Comparison of ENCODE assay signal across 8 cellular contexts in genomic region chr11:96340555-96340885, GRCh38. TPM values are rescaled to one million over a fixed set of nuclear protein-coding genes. Genes with fewer than 3 reads are reported as not detected.
A peak's percentile ranks its signal among the peaks of the same experiment; 100 is the strongest.
DNase-seq lines count a peak whose midpoint lies in the region; ATAC-seq, FAIRE-seq and TF ChIP-seq lines count a peak whose summit lies in the region.

No MANE protein-coding gene starts in this region.

- H3K18ac ChIP-seq in H1 (ENCODE audit: extremely low read depth, low read length): no peak overlapping the region

- H3K27ac Mint-ChIP-seq in nephron progenitor cell: no peak overlapping the region

- H3K36me3 ChIP-seq in ACC112 (ENCODE audit: insufficient read depth, low read length) (peaks cover 4% of the 10 kb centered on the region), PC-3 (ENCODE audit: low read depth, low read length) (peaks cover under 1% of the 10 kb centered on the region; the same call in 1 of the 2 replicates), H1 (ENCODE audit: control insufficient read depth in 2 of 4, insufficient read depth in 4 of 4, low read length in 3 of 4) (no peaks in the 10 kb centered on the region)

- no peak overlapping the region for H2AK5ac ChIP-seq in H1 (ENCODE audit: low read depth, low read length)

- peaks cover 75% of the 10 kb centered on the region for H3K79me2 ChIP-seq in ACC112 (ENCODE audit: control insufficient read depth, insufficient read depth, low read length, unreplicated experiment)
- H3K79me2 ChIP-seq in PC-3 (ENCODE audit: low read length): peaks cover 72% of the 10 kb centered on the region
- H3K79me2 ChIP-seq in H1 (ENCODE audit: control insufficient read depth in 1 of 2, insufficient read depth in 2 of 2, low read length in 2 of 2): peaks cover 0 to 22% of the 10 kb centered on the region in 2 experiments; a peak in 2 of 4 replicates

- peak overlapping the region; percentile 95 for H3K4me3 Mint-ChIP-seq in nephron progenitor cell

- no peak overlapping the region for H2BK12ac ChIP-seq in H1 (ENCODE audit: low read depth, low read length)

- H3K27me3 ChIP-seq in ACC112 (ENCODE audit: insufficient read depth, low read length): no peaks in the 10 kb centered on the region
- no peaks in the 10 kb centered on the region for H3K27me3 ChIP-seq in PC-3 (ENCODE audit: low read length)
- H3K27me3 ChIP-seq in H1 (replicated peaks in 1 of 4; ENCODE audit: control insufficient read depth in 3 of 4, extremely low read depth in 1 of 4, insufficient read depth in 3 of 4, low read length in 3 of 4): peaks cover 0 to 3% (median 0%) of the 10 kb centered on the region in 4 experiments; a peak in 1 of 7 replicates

- TF ChIP-seq RAD21 in H1 (IDR thresholded peaks at IDR 0.05 in 1 of 2, conservative IDR thresholded peaks at IDR 0.05 in 1 of 2; ENCODE audit: low read depth in 2 of 2, low read length in 2 of 2): no peak

- H3F3A ChIP-seq in PC-3 (ENCODE audit: low read length, unreplicated experiment): no peaks in the 10 kb centered on the region

- H3K23ac ChIP-seq in H1 (ENCODE audit: insufficient read length): no peak overlapping the region

- no peaks in the 10 kb centered on the region for H3K9me2 ChIP-seq in PC-3 (replicated peaks; ENCODE audit: low read length)

- peaks cover 5% of the 10 kb centered on the region for H3K36me3 Mint-ChIP-seq in nephron progenitor cell (ENCODE audit: low read depth)

- H3K4me1 Mint-ChIP-seq in nephron progenitor cell: peaks cover 74% of the 10 kb centered on the region

- no peak for TF ChIP-seq POLR2A in H1 (IDR thresholded peaks at IDR 0.05; ENCODE audit: control extremely low read depth in 1 of 2, low read depth in 2 of 2, low read length in 2 of 2)
- TF ChIP-seq POLR2A in lower leg skin (IDR thresholded peaks at IDR 0.05): no peak

- ATAC-seq in PC-3: no peak
- no peak for ATAC-seq in GM18511 (IDR thresholded peaks at IDR 0.05; ENCODE audit: unreplicated experiment)

- intact Hi-C loops in PC-3 (cut with micrococcal nuclease): loop anchor here (5.0 kb wide), 4 partner anchors 83 to 193 kb away; no protein-coding TSS in a partner anchor
- intact Hi-C loops in lower leg skin (cut with DNase I; ENCODE audit: low total_unique reads): loop anchor here (5.0 kb wide), 2 partner anchors 293 to 493 kb away; no protein-coding TSS in a partner anchor

- no peak overlapping the region for H2BK5ac ChIP-seq in H1 (ENCODE audit: low read depth, low read length)

- FAIRE-seq in H1 (lab: Jason Lieb, UNC): no peak

- peak overlapping the region; percentile 93 for H3K4me3 ChIP-seq in ACC112 (ENCODE audit: low read depth, low read length)
- H3K4me3 ChIP-seq in PC-3 (ENCODE audit: low read length): peak overlapping the region; percentile 89; the same call in 1 of the 2 replicates
- H3K4me3 ChIP-seq in H1 (ENCODE audit: extremely low read depth in 1 of 4, insufficient read depth in 2 of 4, low read depth in 3 of 4, low read length in 4 of 4): no peak overlapping the region
- no peak overlapping the region for H3K4me3 ChIP-seq in lower leg skin (ENCODE audit: low read depth, poor library complexity, severe bottlenecking)

- no peak overlapping the region for H3K56ac ChIP-seq in H1 (replicated peaks; ENCODE audit: insufficient read length, low read depth, low read length)

- H3K27me3 Mint-ChIP-seq in nephron progenitor cell (ENCODE audit: low read depth, poor library complexity): peaks cover 3% of the 10 kb centered on the region

- TSS peak; percentile 0 for BruUV-seq in PC-3 (replicated peaks; lab: Mats Ljungman, UMichigan)

- TF ChIP-seq EP300 in H1 (IDR thresholded peaks at IDR 0.05; ENCODE audit: borderline replicate concordance in 1 of 2, low read depth in 2 of 2, low read length in 2 of 2): no peak

- 83% methylated on average over 4 of the region's 4 CpGs; no CpG with 5 or more reads in 1 of the 2 experiments for WGBS in H1 (ENCODE audit: extremely low coverage in 1 of 2, insufficient coverage in 1 of 2, insufficient read length in 1 of 2, insufficient replicate concordance in 2 of 2, low coverage in 1 of 2, low lambda C conversion rate in 2 of 2, missing lambda C conversion rate in 1 of 2), 2 experiments
- 41 to 44% methylated on average over 4 of the region's 4 CpGs for WGBS in lower leg skin, 2 donors

- no peaks in the 10 kb centered on the region; the same call in 1 of the 2 replicates for H3K79me1 ChIP-seq in H1 (ENCODE audit: low read depth, low read length)

- peak overlapping the region; percentile 90 for H3K4me2 ChIP-seq in PC-3 (ENCODE audit: low read length)
- no peak overlapping the region; a peak in 1 of 4 replicates for H3K4me2 ChIP-seq in H1 (ENCODE audit: insufficient read depth in 1 of 2, low read depth in 2 of 2, low read length in 2 of 2)

- CTCF ChIA-PET in PC-3 (lab: Charles Lee): no interaction called here
- CTCF ChIA-PET in H1 (lab: Charles Lee; ENCODE audit: partially characterized antibody): interaction anchor here (0.5 to 7.7 kb wide), 11 partner anchors 9 to 492 kb away, joined by 3 to 49 read pairs (median 3); no protein-coding TSS in a partner anchor

- H4K8ac ChIP-seq in H1 (ENCODE audit: extremely low read depth, insufficient read depth, low read length): no peak overlapping the region

- no peak overlapping the region for H3K14ac ChIP-seq in H1 (ENCODE audit: insufficient read length)

- H2AFZ ChIP-seq in ACC112 (ENCODE audit: low read length, unreplicated experiment) (no peak overlapping the region), PC-3 (ENCODE audit: low read length) (no peak overlapping the region), H1 (ENCODE audit: low read length) (no peak overlapping the region)

- no peak overlapping the region for H4K91ac ChIP-seq in H1 (replicated peaks; ENCODE audit: insufficient read length, low read length)

- no peak overlapping the region for H2BK120ac ChIP-seq in H1 (replicated peaks; ENCODE audit: low read depth, low read length)

- H3K27ac ChIP-seq in ACC112 (ENCODE audit: low read depth, low read length): peak overlapping the region; percentile 91
- no peak overlapping the region for H3K27ac ChIP-seq in PC-3 (ENCODE audit: low read length)
- no peak overlapping the region for H3K27ac ChIP-seq in H1 (ENCODE audit: low read depth, low read length)

- H4K5ac ChIP-seq in H1 (ENCODE audit: insufficient read length, low read depth, low read length): no peak overlapping the region

- H3K4ac ChIP-seq in H1 (replicated peaks; ENCODE audit: insufficient read length, low read depth, low read length): no peak overlapping the region

- H3K9ac ChIP-seq in PC-3 (ENCODE audit: low read length) (no peak overlapping the region), H1 (replicated peaks in 1 of 4; ENCODE audit: extremely low read depth in 1 of 4, low read depth in 3 of 4, low read length in 3 of 4) (no peak overlapping the region)

- DNase-seq in PC-3 (no peak), H1 (ENCODE audit: low read depth in 1 of 2, low spot score in 2 of 2) (no peak), nephron progenitor cell (no peak), lower leg skin (ENCODE audit: low spot score in 2 of 2) (no peak), HUDEP-2 (lab: John Stamatoyannopoulos, UW; ENCODE audit: unreplicated experiment in 76 of 76) (no peak), HCEC 1CT (no peak)

- no peak overlapping the region for H2BK20ac ChIP-seq in H1 (ENCODE audit: low read length)

- peak overlapping the region; percentile 54; the same call in 1 of the 2 replicates for H2BK15ac ChIP-seq in H1 (ENCODE audit: low read length)

- no peak for TF ChIP-seq CTCF in PC-3 (conservative IDR thresholded peaks at IDR 0.05; ENCODE audit: low read depth, low read length)
- no peak for TF ChIP-seq CTCF in H1 (IDR thresholded peaks at IDR 0.05; ENCODE audit: control extremely low read depth in 1 of 3, insufficient read depth in 1 of 3, low read depth in 1 of 3, low read length in 3 of 3)
- no peak for TF ChIP-seq CTCF in nephron progenitor cell (IDR thresholded peaks at IDR 0.05)
- TF ChIP-seq CTCF in lower leg skin (IDR thresholded peaks at IDR 0.05): no peak

- POLR2A ChIA-PET in PC-3 (lab: Charles Lee; ENCODE audit: unreplicated experiment): interaction anchor here (0.6 kb wide), 1 partner anchor 82 kb away, joined by 6 read pairs; no protein-coding TSS in a partner anchor
- POLR2A ChIA-PET in H1 (lab: Charles Lee; ENCODE audit: partially characterized antibody): interaction anchor here (1.1 to 3.3 kb wide), 2 partner anchors 8 to 15 kb away, joined by 3 to 13 read pairs; no protein-coding TSS in a partner anchor

- H4K20me1 ChIP-seq in PC-3 (ENCODE audit: low read length) (no peaks in the 10 kb centered on the region), H1 (replicated peaks in 1 of 2; ENCODE audit: control insufficient read depth in 1 of 2, insufficient read depth in 2 of 2, low read length in 2 of 2) (no peaks in the 10 kb centered on the region)

- peaks cover 6% of the 10 kb centered on the region; the same call in 1 of the 2 replicates for H3K23me2 ChIP-seq in H1 (ENCODE audit: low read depth, low read length)

- H3K9me3 Mint-ChIP-seq in nephron progenitor cell: no peaks in the 10 kb centered on the region

- H3K4me1 ChIP-seq in ACC112 (ENCODE audit: control insufficient read depth, insufficient read depth, low read length, unreplicated experiment) (peaks cover 56% of the 10 kb centered on the region), PC-3 (ENCODE audit: insufficient read depth, low read length) (peaks cover 42% of the 10 kb centered on the region), H1 (replicated peaks in 1 of 4; ENCODE audit: control insufficient read depth in 3 of 4, insufficient read depth in 4 of 4, low read length in 3 of 4) (peaks cover 0 to 27% (median 11%) of the 10 kb centered on the region in 4 experiments; a peak in 6 of 7 replicates)

- H3K9me3 ChIP-seq in PC-3 (ENCODE audit: low read length): no peaks in the 10 kb centered on the region
- no peaks in the 10 kb centered on the region for H3K9me3 ChIP-seq in H1 (ENCODE audit: insufficient read depth in 2 of 2, low read depth in 1 of 2, low read length in 1 of 2)

RNA-seq across cellular contexts. Expression of gene MAML2, which starts 2.5 kb away (rescaled TPM):
- total RNA-seq in PC-3 (2014; rRNA removed): 10.3 and 10.9 TPM in 2 replicates
- 6.6 and 6.8 TPM in 2 replicates for total RNA-seq in H1 (2021; fragmentation: NEBNext Ultra II Directional; extraction: Animal tissue kit (Norgen Biotek cat#: 25700))
- polyA plus RNA-seq in H1 (2011; rRNA removed): 2.5 and 3.8 TPM in 2 replicates
- 2.8 TPM for polyA plus RNA-seq in H1 (2011; cell fraction: cytosol; rRNA removed)
- 3.6 TPM for polyA plus RNA-seq in H1 (2011; cell fraction: nucleus; rRNA removed)
- 2.0 to 3.5 TPM (median 2.5 TPM) in 4 replicates for polyA plus RNA-seq in H1 (2012, experiment 1 of 2)
- 0.17 TPM for polyA plus RNA-seq in H1 (2012, experiment 2 of 2)
- 4.4 TPM for polyA plus RNA-seq in H1 (2013, experiment 1 of 2)
- polyA plus RNA-seq in H1 (2013, experiment 2 of 2): 4.5 TPM
- polyA minus RNA-seq in H1 (2011; rRNA and poly(A)+ RNA removed): 6.3 and 10.5 TPM in 2 replicates
- 5.4 TPM for polyA minus RNA-seq in H1 (2011; cell fraction: cytosol; rRNA and poly(A)+ RNA removed)
- 14.2 TPM for polyA minus RNA-seq in H1 (2011; cell fraction: nucleus; rRNA and poly(A)+ RNA removed)
- total RNA-seq in lower leg skin: 10 to 100 TPM; 17.6 to 31.6 (median 25.8) TPM

RNA-seq across cellular contexts. Expression of gene CCDC82, which starts 49.2 kb away (rescaled TPM):
- total RNA-seq in PC-3 (2014; rRNA removed) (13.5 and 14.5 TPM in 2 replicates), lower leg skin (10 to 100 TPM in 1 of 4 donors, 1 to 10 TPM in 3; 5.4 to 15.2 (median 7.8) TPM)
- total RNA-seq in H1 (2021; fragmentation: NEBNext Ultra II Directional; extraction: Animal tissue kit (Norgen Biotek cat#: 25700)): 15.2 and 17.0 TPM in 2 replicates
- 3.5 and 6.0 TPM in 2 replicates for polyA plus RNA-seq in H1 (2011; rRNA removed)
- polyA plus RNA-seq in H1 (2011; cell fraction: cytosol; rRNA removed): 9.3 TPM
- 7.4 TPM for polyA plus RNA-seq in H1 (2011; cell fraction: nucleus; rRNA removed)
- polyA plus RNA-seq in H1 (2012, experiment 1 of 2): 6.4 to 19.0 TPM (median 7.6 TPM) in 4 replicates
- 1.2 TPM for polyA plus RNA-seq in H1 (2012, experiment 2 of 2)
- 22.0 TPM for polyA plus RNA-seq in H1 (2013, experiment 1 of 2)
- polyA plus RNA-seq in H1 (2013, experiment 2 of 2): 21.7 TPM
- 5.3 and 6.2 TPM in 2 replicates for polyA minus RNA-seq in H1 (2011; rRNA and poly(A)+ RNA removed)
- 5.0 TPM for polyA minus RNA-seq in H1 (2011; cell fraction: cytosol; rRNA and poly(A)+ RNA removed)
- polyA minus RNA-seq in H1 (2011; cell fraction: nucleus; rRNA and poly(A)+ RNA removed): 23.7 TPM

RNA-seq across cellular contexts. Expression of gene JRKL, which starts 49.3 kb away (rescaled TPM):
- total RNA-seq in PC-3 (2014; rRNA removed): 4.7 and 5.1 TPM in 2 replicates
- total RNA-seq in H1 (2021; fragmentation: NEBNext Ultra II Directional; extraction: Animal tissue kit (Norgen Biotek cat#: 25700)): 4.9 and 5.4 TPM in 2 replicates
- polyA plus RNA-seq in H1 (2011; rRNA removed): 0.71 and 1.4 TPM in 2 replicates
- polyA plus RNA-seq in H1 (2011; cell fraction: cytosol; rRNA removed): 3.1 TPM
- polyA plus RNA-seq in H1 (2011; cell fraction: nucleus; rRNA removed): 0.66 TPM
- polyA plus RNA-seq in H1 (2012, experiment 1 of 2): 2.9 to 6.1 TPM (median 3.6 TPM) in 4 replicates
- polyA plus RNA-seq in H1 (2012, experiment 2 of 2): 0.43 TPM
- 4.5 TPM for polyA plus RNA-seq in H1 (2013, experiment 1 of 2)
- 4.0 TPM for polyA plus RNA-seq in H1 (2013, experiment 2 of 2)
- polyA minus RNA-seq in H1 (2011; rRNA and poly(A)+ RNA removed): 1.3 and 1.7 TPM in 2 replicates
- polyA minus RNA-seq in H1 (2011; cell fraction: cytosol; rRNA and poly(A)+ RNA removed): 1.5 TPM
- 3.1 TPM for polyA minus RNA-seq in H1 (2011; cell fraction: nucleus; rRNA and poly(A)+ RNA removed)
- total RNA-seq in lower leg skin: 10 to 100 TPM in 1 of 4 donors, 1 to 10 TPM in 3; 4.0 to 10.2 (median 5.3) TPM

Comparison
In these comparisons a context has a peak if more than half of its experiments do, and no peak if none do; other contexts are left out.
1. H3K4me3 ChIP-seq: peak in ACC112 (single experiment) and PC-3 (single experiment); none in H1 (0 of 4) and lower leg skin (single experiment).